In the genomic region with DNA sequence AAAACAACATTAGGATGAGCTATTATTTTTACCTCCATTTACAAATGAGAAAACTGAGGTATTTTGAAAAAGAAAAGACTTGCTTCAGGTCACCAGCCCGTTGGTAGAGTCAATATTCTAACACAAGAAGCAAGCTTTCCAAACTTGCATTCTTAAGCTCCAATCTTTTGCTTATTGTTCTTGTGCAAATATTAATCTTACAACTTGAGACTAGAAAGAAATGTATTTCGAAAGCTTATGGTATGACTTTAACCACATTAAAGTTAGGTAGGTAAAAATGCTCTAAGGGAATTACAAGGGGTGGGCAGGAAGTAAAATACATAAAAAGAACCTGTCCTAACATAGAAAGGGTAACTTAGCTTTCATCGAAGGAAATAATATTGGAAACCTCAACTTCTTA, we compare ENCODE assay signal across 7 cellular contexts.
"Had no signal": no experiment of that assay in that cellular context is flagged by ENCODE, and none has a peak within 500 bp of the region (broad histone marks: within the 10 kb centered on the region; RNA-seq: fewer than 3 reads in every experiment).

No MANE protein-coding gene starts in this region.

- H2AFZ ChIP-seq: GM23338 had no signal

- H3K27ac ChIP-seq: HL-60 had no signal

- H3K4me3 ChIP-seq: GM23338, K562 had no signal

- ATAC-seq: GM23338, HepG2, K562 had no signal

- H3K4me3 Mint-ChIP-seq: GM23338, H9, IgD-negative memory B cell had no signal

- H3K36me3 Mint-ChIP-seq: IgD-negative memory B cell had no signal

- DNase-seq: H9, HCEC 1CT had no signal

- H3K27me3 Mint-ChIP-seq: IgD-negative memory B cell had no signal

- H3K27ac Mint-ChIP-seq: GM23338, H9, IgD-negative memory B cell had no signal
